In the genomic region with DNA sequence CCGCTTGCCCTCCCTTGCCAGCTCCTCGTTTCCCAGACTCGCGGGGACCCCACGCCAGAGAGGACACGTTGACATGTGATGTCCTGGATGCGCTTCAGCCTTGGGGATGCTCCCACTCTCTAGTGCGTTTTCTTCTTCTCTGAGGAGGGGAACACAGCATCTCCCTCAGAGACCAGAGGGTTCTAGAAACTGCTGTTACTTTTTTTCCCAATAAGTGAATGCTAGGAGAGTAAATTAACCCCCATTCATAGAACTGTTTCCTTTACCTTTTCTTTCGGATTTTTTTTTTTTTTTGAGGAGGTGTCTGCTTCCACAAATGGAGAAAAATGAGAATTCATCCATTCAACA, we compare ENCODE assay signal across 10 cellular contexts. TPM values are rescaled to one million over a fixed set of nuclear protein-coding genes. Genes with fewer than 3 reads are reported as not detected.
DNase-seq lines count a peak whose midpoint lies in the region; ATAC-seq and TF ChIP-seq lines count a peak whose summit lies in the region.
"Had no signal": no experiment of that assay in that cellular context is flagged by ENCODE, and none has a peak within 500 bp of the region (broad histone marks: within the 10 kb centered on the region; RNA-seq: fewer than 3 reads in every experiment).

No MANE protein-coding gene starts in this region.

- BruUV-seq in PC-3 (replicated peaks; lab: Mats Ljungman, UMichigan) (no TSS peak), OCI-LY7 (replicated peaks; lab: Mats Ljungman, UMichigan) (no TSS peak)

- H3K79me2 ChIP-seq in PC-3 (ENCODE audit: low read length) (peaks cover 10% of the 10 kb centered on the region), OCI-LY7 (ENCODE audit: insufficient read depth, low read depth, low read length) (no peaks in the 10 kb centered on the region)

- H3K9me2 ChIP-seq in PC-3 (replicated peaks; ENCODE audit: low read length) = no peaks in the 10 kb centered on the region
- H3K9me2 ChIP-seq in OCI-LY7 (ENCODE audit: insufficient read depth, low read length) = no peaks in the 10 kb centered on the region

- H3K4me1 ChIP-seq in PC-3 (ENCODE audit: insufficient read depth, low read length) (peaks cover 18% of the 10 kb centered on the region), lung (ENCODE audit: control insufficient read depth in 2 of 2, insufficient read depth in 2 of 2, low read length in 2 of 2) (peaks cover 0 to 1% of the 10 kb centered on the region in 2 donors), thoracic aorta (ENCODE audit: control insufficient read depth in 1 of 2, low read depth in 2 of 2) (peaks cover 13 to 34% of the 10 kb centered on the region in 2 donors), OCI-LY7 (ENCODE audit: insufficient read depth, low read length, poor library complexity, severe bottlenecking) (no peaks in the 10 kb centered on the region)

- peaks cover 3% of the 10 kb centered on the region for H3K27me3 Mint-ChIP-seq in endothelial cell (ENCODE audit: unreplicated experiment)

- H3K4me3 ChIP-seq in PC-3 (ENCODE audit: low read length) = peak overlapping the region; percentile 83
- H3K4me3 ChIP-seq in lung = peak overlapping the region; percentile 53
- peak overlapping the region; percentile 98 for H3K4me3 ChIP-seq in thoracic aorta
- no peak overlapping the region for H3K4me3 ChIP-seq in OCI-LY7 (ENCODE audit: low read depth, low read length, poor library complexity, severe bottlenecking)

- H3K9me3 Mint-ChIP-seq in endothelial cell (ENCODE audit: unreplicated experiment) = no peaks in the 10 kb centered on the region
- H3K9me3 Mint-ChIP-seq: activated B cell treated with CpG ODN at 0.5 μM for 24 hours had no signal

- H3K4me3 Mint-ChIP-seq in endothelial cell (ENCODE audit: unreplicated experiment) = peak overlapping the region; percentile 86
- H3K4me3 Mint-ChIP-seq: activated B cell treated with CpG ODN at 0.5 μM for 24 hours had no signal

- intact Hi-C loops in PC-3 (cut with micrococcal nuclease) = loop anchor here (1.0 to 5.0 kb wide), 2 partner anchors 38 to 153 kb away; no protein-coding TSS in a partner anchor
- intact Hi-C loops in OCI-LY7 (cut with micrococcal nuclease; ENCODE audit: unreplicated experiment) = no loop called here

- TF ChIP-seq CTCF in PC-3 (conservative IDR thresholded peaks at IDR 0.05; ENCODE audit: low read depth, low read length) = no peak
- no peak for TF ChIP-seq CTCF in endothelial cell (IDR thresholded peaks at IDR 0.05; ENCODE audit: unreplicated experiment)
- no peak for TF ChIP-seq CTCF in lung (IDR thresholded peaks at IDR 0.05; ENCODE audit: control extremely low read depth, extremely low read depth)
- no peak for TF ChIP-seq CTCF in thoracic aorta (IDR thresholded peaks at IDR 0.05)
- TF ChIP-seq CTCF in OCI-LY7 (conservative IDR thresholded peaks at IDR 0.05; ENCODE audit: low read length) = no peak
- TF ChIP-seq CTCF in GM10248 (IDR thresholded peaks at IDR 0.05; ENCODE audit: control extremely low read depth, extremely low read depth, low read depth, missing control alignments) = no peak

- peak overlapping the region; percentile 26 for H3K27ac Mint-ChIP-seq in endothelial cell (ENCODE audit: unreplicated experiment)
- H3K27ac Mint-ChIP-seq: activated B cell treated with CpG ODN at 0.5 μM for 24 hours; activated naive CD4-positive, alpha-beta T cell treated with anti-CD3 and anti-CD28 coated beads, Interleukin-2, amount 50 U/mL, for 72 hours had no signal

- DNase-seq in PC-3 (no peak), endothelial cell (ENCODE audit: low spot score) (no peak), lung (ENCODE audit: low spot score) (no peak), thoracic aorta (ENCODE audit: low spot score) (no peak), OCI-LY7 (ENCODE audit: low spot score) (no peak), GM10248 (ENCODE audit: extremely low spot score) (no peak)
- DNase-seq: activated B cell treated with CpG ODN at 0.5 μM for 24 hours had no signal

- CTCF ChIA-PET in PC-3 (lab: Charles Lee) = no interaction called here
- CTCF ChIA-PET in OCI-LY7 (lab: Charles Lee; ENCODE audit: unreplicated experiment) = no interaction called here
- CTCF ChIA-PET in GM10248 (lab: Yijun Ruan, JAX) = interaction anchor here (1.6 kb wide), 1 partner anchor 15 kb away, joined by 4 read pairs; no protein-coding TSS in a partner anchor

- H3K4me2 ChIP-seq in PC-3 (ENCODE audit: low read length) = peak overlapping the region; percentile 95
- no peak overlapping the region for H3K4me2 ChIP-seq in OCI-LY7 (ENCODE audit: low read length)

- peak overlapping the region; percentile 94 for H2AFZ ChIP-seq in PC-3 (ENCODE audit: low read length)
- no peak overlapping the region for H2AFZ ChIP-seq in OCI-LY7 (ENCODE audit: low read length)

- no peaks in the 10 kb centered on the region for H3K9me3 ChIP-seq in PC-3 (ENCODE audit: low read length)
- H3K9me3 ChIP-seq in lung (ENCODE audit: control insufficient read depth in 2 of 2, insufficient read depth in 1 of 2, low read length in 1 of 2) = peaks cover 0 to 2% of the 10 kb centered on the region in 2 donors
- H3K9me3 ChIP-seq in thoracic aorta = no peaks in the 10 kb centered on the region
- no peaks in the 10 kb centered on the region for H3K9me3 ChIP-seq in OCI-LY7 (ENCODE audit: low read length)

- H3K27me3 ChIP-seq in PC-3 (ENCODE audit: low read length) (no peaks in the 10 kb centered on the region), lung (ENCODE audit: control insufficient read depth, insufficient read depth) (no peaks in the 10 kb centered on the region), thoracic aorta (replicated peaks; ENCODE audit: insufficient read depth) (no peaks in the 10 kb centered on the region)

- POLR2A ChIA-PET in PC-3 (lab: Charles Lee; ENCODE audit: unreplicated experiment) = no interaction called here
- POLR2A ChIA-PET in OCI-LY7 (lab: Charles Lee) = no interaction called here
- POLR2A ChIA-PET in GM10248 (lab: Yijun Ruan, JAX) = no interaction called here

- H3K9ac ChIP-seq in PC-3 (ENCODE audit: low read length) = 0 out of 2 replicates have a peak overlapping the region, but pooled peaks have one; percentile 28

- H3K4me1 Mint-ChIP-seq in endothelial cell (ENCODE audit: unreplicated experiment) = peaks cover 20% of the 10 kb centered on the region

- 2 to 3% methylated on average over 9 of the region's 9 CpGs for WGBS in lung, 2 donors

- H3K27ac ChIP-seq in PC-3 (ENCODE audit: low read length) = no peak overlapping the region
- no peak overlapping the region for H3K27ac ChIP-seq in lung (ENCODE audit: low read depth in 1 of 2, low read length in 1 of 2)
- H3K27ac ChIP-seq in thoracic aorta = peak overlapping the region; percentile 93 to 94
- H3K27ac ChIP-seq in OCI-LY7 (ENCODE audit: low read depth, low read length, poor library complexity, severe bottlenecking) = no peak overlapping the region

- peak; percentile 19 for ATAC-seq in PC-3
- ATAC-seq in lung (ENCODE audit: insufficient read depth, low FRiP score) = no peak
- ATAC-seq in thoracic aorta (ENCODE audit: insufficient number of reproducible peaks, low FRiP score, low read depth) = no peak
- ATAC-seq in HG03521 (IDR thresholded peaks at IDR 0.05; ENCODE audit: unreplicated experiment) = no peak
- ATAC-seq in HG03378 (IDR thresholded peaks at IDR 0.05; ENCODE audit: unreplicated experiment) = no peak

- H3F3A ChIP-seq in PC-3 (ENCODE audit: low read length, unreplicated experiment) = no peaks in the 10 kb centered on the region

- no peaks in the 10 kb centered on the region for H3K36me3 Mint-ChIP-seq in endothelial cell (ENCODE audit: low read depth, unreplicated experiment)
- H3K36me3 Mint-ChIP-seq: activated naive CD4-positive, alpha-beta T cell treated with anti-CD3 and anti-CD28 coated beads, Interleukin-2, amount 50 U/mL, for 72 hours had no signal

- H3K36me3 ChIP-seq in PC-3 (ENCODE audit: low read depth, low read length) = no peaks in the 10 kb centered on the region
- H3K36me3 ChIP-seq in lung (ENCODE audit: control insufficient read depth in 2 of 2, insufficient read depth in 2 of 2, low read length in 2 of 2) = no peaks in the 10 kb centered on the region
- no peaks in the 10 kb centered on the region for H3K36me3 ChIP-seq in thoracic aorta
- H3K36me3 ChIP-seq in OCI-LY7 (ENCODE audit: insufficient read depth, low read length) = no peaks in the 10 kb centered on the region

- H4K20me1 ChIP-seq in PC-3 (ENCODE audit: low read length) = no peaks in the 10 kb centered on the region
- no peaks in the 10 kb centered on the region for H4K20me1 ChIP-seq in OCI-LY7 (ENCODE audit: insufficient read depth, low read length)

RNA-seq across cellular contexts. Expression of a gene that starts 0.4 kb away (rescaled TPM):
- total RNA-seq in PC-3 (2014; rRNA removed) (52.0 and 59.6 TPM in 2 replicates), endothelial cell (ENCODE audit: unreplicated experiment) (2.3 TPM), lung (100 to 1,000 TPM; 190 to 205 TPM), thoracic aorta (1,000 to 10,000 TPM; 1,782 to 2,754 TPM), OCI-LY7 (2022) (0.61 TPM in 1 of 2 replicates, not detected in the other)
- 100 to 1,000 TPM; 112 to 127 TPM for polyA plus RNA-seq in lung
- not detected in 2 replicates for total RNA-seq in OCI-LY7 (2014; rRNA removed; shearing (Covaris generic))
- total RNA-seq: activated B cell treated with CpG ODN at 0.5 μM for 24 hours; activated naive CD4-positive, alpha-beta T cell treated with anti-CD3 and anti-CD28 coated beads, Interleukin-2, amount 50 U/mL, for 72 hours had no signal

Comparison
In these comparisons a context has a peak if more than half of its experiments do, and no peak if none do; other contexts are left out.
1. H3K27ac ChIP-seq: peak in thoracic aorta (2 of 2); none in PC-3 (single experiment), lung (0 of 2) and OCI-LY7 (single experiment).
2. RNA of a gene that starts 0.4 kb away (total RNA-seq): 1,782 to 2,754 TPM in thoracic aorta, 190 to 205 TPM in lung and 52.0 to 59.6 TPM in PC-3; 2.3 TPM in endothelial cell (single experiment) and 0.61 TPM in OCI-LY7; every median in the first group is over 10 times any median in the second.